ENCODE assay signal across 9 cellular contexts in genomic region chr14:37903561-37904191, GRCh38.
A peak's percentile ranks its signal among the peaks of the same experiment; 100 is the strongest.
DNase-seq lines count a peak whose midpoint lies in the region; ATAC-seq, FAIRE-seq and TF ChIP-seq lines count a peak whose summit lies in the region.
"Had no signal": no experiment of that assay in that cellular context is flagged by ENCODE, and none has a peak within 500 bp of the region (broad histone marks: within the 10 kb centered on the region; RNA-seq: fewer than 3 reads in every experiment).

No MANE protein-coding gene starts in this region.

- POLR2A ChIA-PET in endothelial cell of umbilical vein (lab: Charles Lee), result no interaction called here
- POLR2A ChIA-PET in naive thymus-derived CD8-positive, alpha-beta T cell (lab: Charles Lee), result interaction anchor here (0.7 kb wide), 1 partner anchor 1541 kb away, joined by 8 read pairs; no protein-coding TSS in a partner anchor

- H3K4me2 ChIP-seq in endothelial cell of umbilical vein (ENCODE audit: insufficient read depth, low read length), result peak overlapping the region; percentile 72

- TF ChIP-seq POLR2A in Peyer's patch (IDR thresholded peaks at IDR 0.05), result no peak
- no peak for TF ChIP-seq POLR2A in endothelial cell of umbilical vein (IDR thresholded peaks at IDR 0.05; ENCODE audit: low read depth, low read length)
- TF ChIP-seq POLR2A in lower leg skin (IDR thresholded peaks at IDR 0.05), result no peak

- H3K9me3 ChIP-seq in Peyer's patch (no peaks in the 10 kb centered on the region), endothelial cell of umbilical vein (replicated peaks; ENCODE audit: control insufficient read depth, insufficient read depth, low read length) (no peaks in the 10 kb centered on the region)

- dilution Hi-C loops in endothelial cell of umbilical vein (cut with MboI; ENCODE audit: extremely low pct_ligation_motif_present, low sequenced_read_pairs), result no loop called here

- no peak overlapping the region for H3K27ac ChIP-seq in Peyer's patch
- no peak overlapping the region for H3K27ac ChIP-seq in endothelial cell of umbilical vein (ENCODE audit: insufficient read depth, low read depth, low read length)

- peaks cover 2% of the 10 kb centered on the region for H4K20me1 ChIP-seq in endothelial cell of umbilical vein (replicated peaks; ENCODE audit: control insufficient read depth, extremely low read depth, insufficient read depth, low read length)

- H3K36me3 ChIP-seq in Peyer's patch, result no peaks in the 10 kb centered on the region
- no peaks in the 10 kb centered on the region for H3K36me3 ChIP-seq in endothelial cell of umbilical vein (ENCODE audit: control insufficient read depth in 2 of 2, extremely low read depth in 1 of 2, insufficient read depth in 2 of 2, low read length in 2 of 2)

- TF ChIP-seq CTCF in Peyer's patch (IDR thresholded peaks at IDR 0.05) (peak in 4 of 6 experiments; percentile 50 to 66 (median 62)), endothelial cell of umbilical vein (IDR thresholded peaks at IDR 0.05; ENCODE audit: extremely low read depth in 1 of 2, insufficient read depth in 1 of 2, low read depth in 1 of 2, low read length in 2 of 2) (peak; percentile 33 to 45), lower leg skin (IDR thresholded peaks at IDR 0.05) (no peak)

- no peaks in the 10 kb centered on the region for H3K79me2 ChIP-seq in endothelial cell of umbilical vein (ENCODE audit: control insufficient read depth, insufficient read depth, low read length)

- peaks cover 0 to 5% (median 2%) of the 10 kb centered on the region in 4 donors for H3K4me1 Mint-ChIP-seq in naive thymus-derived CD8-positive, alpha-beta T cell

- no peaks in the 10 kb centered on the region for H3K36me3 Mint-ChIP-seq in naive thymus-derived CD8-positive, alpha-beta T cell

- ATAC-seq in naive thymus-derived CD8-positive, alpha-beta T cell, result peak in 1 of 2 donors; percentile 50
- no peak for ATAC-seq in HG02610 (IDR thresholded peaks at IDR 0.05; ENCODE audit: unreplicated experiment)
- ATAC-seq: activated T-cell treated with anti-CD3 and anti-CD28 coated beads, Interleukin-2, amount 50 U/mL, for 72 hours had no signal

- DNase-seq in NCI-H82 (lab: John Stamatoyannopoulos, UW), result peak; percentile 77
- no peak for DNase-seq in NCI-H82 treated with DMSO at 0.1 percent for 48 hours (lab: John Stamatoyannopoulos, UW; ENCODE audit: unreplicated experiment)
- DNase-seq in HuH-7 (ENCODE audit: low spot score), result peak; percentile 7
- no peak for DNase-seq in Peyer's patch
- DNase-seq in endothelial cell of umbilical vein (ENCODE audit: low read depth, low spot score), result peak; percentile 64
- peak in 6 of 10 donors; percentile 3 to 55 (median 30) for DNase-seq in naive thymus-derived CD8-positive, alpha-beta T cell
- DNase-seq in lower leg skin (ENCODE audit: low spot score in 2 of 2), result no peak

- H3K4me3 Mint-ChIP-seq in naive thymus-derived CD8-positive, alpha-beta T cell, result no peak overlapping the region

- H3K27me3 Mint-ChIP-seq in naive thymus-derived CD8-positive, alpha-beta T cell, result peaks cover 10 to 32% (median 16%) of the 10 kb centered on the region in 5 donors

- 18 to 20% methylated on average over 8 of the region's 8 CpGs for WGBS in lower leg skin, 2 donors

- no peak overlapping the region for H3K4me3 ChIP-seq in Peyer's patch
- no peak overlapping the region for H3K4me3 ChIP-seq in endothelial cell of umbilical vein (replicated peaks in 1 of 3; ENCODE audit: insufficient read depth in 1 of 3, low read depth in 1 of 3, low read length in 3 of 3)
- no peak overlapping the region for H3K4me3 ChIP-seq in lower leg skin (ENCODE audit: low read depth, poor library complexity, severe bottlenecking)

- CTCF ChIA-PET in endothelial cell of umbilical vein (lab: Charles Lee), result interaction anchor here (0.6 to 3.1 kb wide), 37 partner anchors 8 to 1465 kb away, joined by 3 to 27 read pairs (median 4); partner anchors contain the start of gene CLEC14A

- H3K27me3 ChIP-seq in Peyer's patch, result no peaks in the 10 kb centered on the region
- H3K27me3 ChIP-seq in endothelial cell of umbilical vein (ENCODE audit: control insufficient read depth in 2 of 2, insufficient read depth in 2 of 2, low read length in 2 of 2), result peaks cover 20 to 23% of the 10 kb centered on the region in 2 experiments

- FAIRE-seq in endothelial cell of umbilical vein (lab: Jason Lieb, UNC), result peak; percentile 72

- no peaks in the 10 kb centered on the region for H3K9me3 Mint-ChIP-seq in naive thymus-derived CD8-positive, alpha-beta T cell
- H3K9me3 Mint-ChIP-seq: activated T-cell treated with anti-CD3 and anti-CD28 coated beads, Interleukin-2, amount 50 U/mL, for 72 hours had no signal

- H3K27ac Mint-ChIP-seq in naive thymus-derived CD8-positive, alpha-beta T cell, result no peak overlapping the region
- H3K27ac Mint-ChIP-seq: activated T-cell treated with anti-CD3 and anti-CD28 coated beads, Interleukin-2, amount 50 U/mL, for 72 hours had no signal

- intact Hi-C loops in endothelial cell of umbilical vein (cut with micrococcal nuclease) (loop anchor here (1.0 to 5.0 kb wide), 6 partner anchors 294 to 1111 kb away; partner anchors contain the start of gene CLEC14A), lower leg skin (cut with DNase I; ENCODE audit: low total_unique reads) (loop anchor here (10.0 kb wide), 1 partner anchor 961 kb away; no protein-coding TSS in a partner anchor)

- no peak overlapping the region for H3K9ac ChIP-seq in endothelial cell of umbilical vein (replicated peaks; ENCODE audit: extremely low read depth, insufficient read depth, low read length)

- H3K4me1 ChIP-seq in Peyer's patch, result no peaks in the 10 kb centered on the region
- H3K4me1 ChIP-seq in endothelial cell of umbilical vein (ENCODE audit: control insufficient read depth, extremely low read depth, insufficient read depth, low read length), result peaks cover 3% of the 10 kb centered on the region

- H2AFZ ChIP-seq in endothelial cell of umbilical vein (ENCODE audit: low read depth, low read length), result peak overlapping the region; percentile 91

- H3K9me1 ChIP-seq in endothelial cell of umbilical vein (replicated peaks; ENCODE audit: control insufficient read depth, extremely low read depth, insufficient read depth, low read length), result no peaks in the 10 kb centered on the region

- no TSS peak for BruUV-seq in endothelial cell of umbilical vein (replicated peaks; lab: Mats Ljungman, UMichigan)

TF ChIP-seq in endothelial cell of umbilical vein, 7 proteins besides CTCF, POLR2A, EP300 and RAD21:
- TF ChIP-seq MYC (IDR thresholded peaks at IDR 0.05; ENCODE audit: low read depth, low read length), result no peak
- no peak for TF ChIP-seq EZH2 (IDR thresholded peaks at IDR 0.05; ENCODE audit: borderline replicate concordance, low read depth, low read length, severe bottlenecking)
- no peak for TF ChIP-seq FOS (IDR thresholded peaks at IDR 0.05; ENCODE audit: borderline replicate concordance, insufficient read depth, low read length)
- no peak for TF ChIP-seq POLR2AphosphoS5 (IDR thresholded peaks at IDR 0.05; ENCODE audit: insufficient read depth, low read depth, low read length)
- TF ChIP-seq JUN (IDR thresholded peaks at IDR 0.05; ENCODE audit: borderline replicate concordance, insufficient read depth, insufficient read length, low read depth), result no peak
- no peak for TF ChIP-seq MAX (IDR thresholded peaks at IDR 0.05; ENCODE audit: insufficient read depth, insufficient read length)
- no peak for TF ChIP-seq GATA2 (IDR thresholded peaks at IDR 0.05; ENCODE audit: insufficient read depth, insufficient read length, low read depth, low read length)
TF ChIP-seq in endothelial cell of umbilical vein: peak in this region for 0.

Comparison
In these comparisons a context has a peak if more than half of its experiments do, and no peak if none do; other contexts are left out.
1. DNase-seq: peak in NCI-H82 (single experiment), HuH-7 (single experiment), endothelial cell of umbilical vein (single experiment) and naive thymus-derived CD8-positive, alpha-beta T cell (6 of 10); none in NCI-H82 treated with DMSO at 0.1 percent for 48 hours (single experiment), Peyer's patch (0 of 3) and lower leg skin (0 of 2).
2. CTCF ChIP-seq: peak in Peyer's patch (4 of 6) and endothelial cell of umbilical vein (2 of 2); none in lower leg skin (0 of 3).